Comparison of ENCODE assay signal across 14 cellular contexts in genomic region chr17:76955191-76955590, GRCh38.
DNase-seq lines count a peak whose midpoint lies in the region; TF ChIP-seq lines count a peak whose summit lies in the region.
"Had no signal": no experiment of that assay in that cellular context is flagged by ENCODE, and none has a peak within 500 bp of the region (broad histone marks: within the 10 kb centered on the region; RNA-seq: fewer than 3 reads in every experiment).

No MANE protein-coding gene starts in this region.

- intact Hi-C loops in spleen (cut with DNase I; ENCODE audit: low total_unique reads): no loop called here

- H3K18ac ChIP-seq in H9 (ENCODE audit: insufficient read length, low read depth, low read length): no peak overlapping the region

- no peak for TF ChIP-seq POLR2A in spleen (IDR thresholded peaks at IDR 0.05)

- no peak overlapping the region for H2BK15ac ChIP-seq in H9 (ENCODE audit: low read depth, low read length)

- no peak overlapping the region for H3K4me3 ChIP-seq in BLaER1 treated with 17β-estradiol and CSF1 and Interleukin-3, amounts not matched to agents 10 nM and 100 nM
- H3K4me3 ChIP-seq in spleen: no peak overlapping the region
- H3K4me3 ChIP-seq: GM23338, HAP-1 had no signal

- H3K23ac ChIP-seq in H9 (ENCODE audit: insufficient read length, low read depth, low read length): no peak overlapping the region

- CTCF ChIA-PET in RWPE1 (lab: Yijun Ruan, JAX): no interaction called here

- peaks cover 0 to 22% (median 0%) of the 10 kb centered on the region in 11 experiments; a peak in 4 of 22 replicates for H3K27me3 ChIP-seq in BLaER1 treated with 17β-estradiol and CSF1 and Interleukin-3, amounts not matched to agents 10 nM and 100 nM
- H3K27me3 ChIP-seq in H9 (ENCODE audit: insufficient read depth, low read length) (no peaks in the 10 kb centered on the region), spleen (replicated peaks in 1 of 7) (peaks cover 0 to 30% (median 0%) of the 10 kb centered on the region in 7 donors)

- H3K56ac ChIP-seq in H9 (ENCODE audit: insufficient read length, low read depth, low read length): no peak overlapping the region

- H3K9ac ChIP-seq in BLaER1 treated with 17β-estradiol and CSF1 and Interleukin-3, amounts not matched to agents 10 nM and 100 nM: no peak overlapping the region
- H3K9ac ChIP-seq in H9 (ENCODE audit: extremely low read depth, insufficient read length, low read length): no peak overlapping the region

- no peak overlapping the region for H2AK5ac ChIP-seq in H9 (ENCODE audit: insufficient read length, low read length)

- H2BK5ac ChIP-seq in H9 (ENCODE audit: insufficient read length, low read length): no peak overlapping the region

- H3K27me3 Mint-ChIP-seq in H9 (ENCODE audit: low read depth) (peaks cover 5% of the 10 kb centered on the region), chondrocyte (ENCODE audit: low read depth) (peaks cover 14% of the 10 kb centered on the region)
- H3K27me3 Mint-ChIP-seq: CD4-positive, alpha-beta T cell had no signal

- no peak overlapping the region for H2BK120ac ChIP-seq in H9 (ENCODE audit: low read depth, low read length, poor library complexity, severe bottlenecking)

- H4K20me1 ChIP-seq in BLaER1 treated with 17β-estradiol and CSF1 and Interleukin-3, amounts not matched to agents 10 nM and 100 nM: peaks cover 0 to 15% (median 0%) of the 10 kb centered on the region in 11 experiments; a peak in 4 of 22 replicates
- no peaks in the 10 kb centered on the region for H4K20me1 ChIP-seq in H9 (ENCODE audit: control insufficient read depth, insufficient read depth, insufficient read length)

- POLR2A ChIA-PET in RWPE1 (lab: Yijun Ruan, JAX; ENCODE audit: low non-redundant PET): interaction anchor here (0.5 to 0.7 kb wide), 2 partner anchors 18 to 26 kb away, joined by 3 read pairs; no protein-coding TSS in a partner anchor

- H3K36me3 ChIP-seq in BLaER1 treated with 17β-estradiol and CSF1 and Interleukin-3, amounts not matched to agents 10 nM and 100 nM: peaks cover 0 to 14% (median 6%) of the 10 kb centered on the region in 11 experiments; a peak in 12 of 22 replicates
- no peaks in the 10 kb centered on the region for H3K36me3 ChIP-seq in spleen
- H3K36me3 ChIP-seq: HAP-1 had no signal

- H3K23me2 ChIP-seq in H9 (ENCODE audit: insufficient read length, low read depth, low read length, poor library complexity, severe bottlenecking): no peaks in the 10 kb centered on the region

- H3K14ac ChIP-seq in H9 (ENCODE audit: insufficient read depth, low read length): no peak overlapping the region

- no peak overlapping the region for H2AFZ ChIP-seq in H9 (ENCODE audit: low read length)
- H2AFZ ChIP-seq: GM23338 had no signal

- H4K5ac ChIP-seq in H9 (ENCODE audit: insufficient read length, low read depth, low read length): no peak overlapping the region

- no peak overlapping the region for H3T11ph ChIP-seq in H9 (ENCODE audit: low read length)

- H3K4ac ChIP-seq in H9 (ENCODE audit: low read depth, low read length): no peak overlapping the region

- H2BK20ac ChIP-seq in H9 (ENCODE audit: low read depth, low read length, poor library complexity, severe bottlenecking): no peak overlapping the region

- H2BK12ac ChIP-seq in H9 (ENCODE audit: insufficient read length, low read depth, low read length): no peak overlapping the region

- peak overlapping the region in 1 of 11 experiments; percentile 20; a peak in 1 of 22 replicates for H3K27ac ChIP-seq in BLaER1 treated with 17β-estradiol and CSF1 and Interleukin-3, amounts not matched to agents 10 nM and 100 nM
- no peak overlapping the region for H3K27ac ChIP-seq in H9 (ENCODE audit: insufficient read length, low read depth, low read length)
- H3K27ac ChIP-seq in spleen: no peak overlapping the region
- H3K27ac ChIP-seq in RWPE1: no peak overlapping the region

- no peaks in the 10 kb centered on the region for H3K9me3 Mint-ChIP-seq in H9
- H3K9me3 Mint-ChIP-seq in chondrocyte (ENCODE audit: low read depth): peaks cover 3% of the 10 kb centered on the region
- H3K9me3 Mint-ChIP-seq: CD4-positive, alpha-beta T cell; CD8-positive, alpha-beta memory T cell; HFFc6 had no signal

- H3K36me3 Mint-ChIP-seq in H9 (ENCODE audit: insufficient read depth in 1 of 3, low read depth in 3 of 3) (no peaks in the 10 kb centered on the region), chondrocyte (ENCODE audit: low read depth) (no peaks in the 10 kb centered on the region)
- H3K36me3 Mint-ChIP-seq: CD14-positive monocyte; CD8-positive, alpha-beta memory T cell had no signal

- H3K79me1 ChIP-seq in H9 (ENCODE audit: insufficient read depth, low read depth, low read length, poor library complexity, severe bottlenecking): no peaks in the 10 kb centered on the region

- DNase-seq in H9: peak; percentile 38
- peak; percentile 46 for DNase-seq in chondrocyte (ENCODE audit: low spot score)
- peak; percentile 58 for DNase-seq in spleen
- DNase-seq in activated T-cell treated with anti-CD3 and anti-CD28 coated beads, Interleukin-2, amount 50 U/mL, for 1 hour: no peak
- DNase-seq in activated naive CD4-positive, alpha-beta T cell treated with anti-CD3 and anti-CD28 coated beads, Interleukin-2, amount 50 U/mL, for 16 hours: no peak
- DNase-seq in RWPE1 (ENCODE audit: low spot score): no peak
- DNase-seq: CD4-positive, alpha-beta T cell; DND-41; HFFc6 had no signal

- no peaks in the 10 kb centered on the region for H3K9me3 ChIP-seq in BLaER1 treated with 17β-estradiol and CSF1 and Interleukin-3, amounts not matched to agents 10 nM and 100 nM (replicated peaks in 1 of 11)
- no peaks in the 10 kb centered on the region for H3K9me3 ChIP-seq in H9 (ENCODE audit: control insufficient read depth, low read depth, low read length)
- no peaks in the 10 kb centered on the region for H3K9me3 ChIP-seq in spleen
- H3K9me3 ChIP-seq: HAP-1 had no signal

- WGBS in H9 (ENCODE audit: extremely low coverage, insufficient read length, low lambda C conversion rate): no CpG with 5 or more reads among the region's 6 CpGs
- WGBS in spleen, 5 donors: 66 to 92% (median 78%) methylated on average over 6 of the region's 6 CpGs

- H3K4me1 ChIP-seq in BLaER1 treated with 17β-estradiol and CSF1 and Interleukin-3, amounts not matched to agents 10 nM and 100 nM: peaks cover 25 to 92% (median 66%) of the 10 kb centered on the region in 10 experiments
- H3K4me1 ChIP-seq in H9 (ENCODE audit: insufficient read depth, low read length): no peaks in the 10 kb centered on the region
- H3K4me1 ChIP-seq in spleen: peaks cover 0 to 22% (median 14%) of the 10 kb centered on the region in 6 donors
- H3K4me1 ChIP-seq: HAP-1 had no signal

- TF ChIP-seq CTCF in H9 (conservative IDR thresholded peaks at IDR 0.05): no peak
- TF ChIP-seq CTCF in chondrocyte (IDR thresholded peaks at IDR 0.05): no peak
- no peak for TF ChIP-seq CTCF in spleen (IDR thresholded peaks at IDR 0.05 in 8 of 11, conservative IDR thresholded peaks at IDR 0.05 in 3 of 11)
- TF ChIP-seq CTCF in RWPE1 (conservative IDR thresholded peaks at IDR 0.05; ENCODE audit: low read depth): no peak

- H3K79me2 ChIP-seq in H9 (ENCODE audit: insufficient read depth, low read length): no peaks in the 10 kb centered on the region

- no peak overlapping the region; a peak in 1 of 5 replicates for H3K4me3 Mint-ChIP-seq in H9
- H3K4me3 Mint-ChIP-seq in chondrocyte (ENCODE audit: unreplicated experiment): no peak overlapping the region
- H3K4me3 Mint-ChIP-seq: CD14-positive monocyte; CD4-positive, alpha-beta T cell; CD8-positive, alpha-beta memory T cell; GM23338; HFFc6 had no signal

- H3K27ac Mint-ChIP-seq in H9 (no peak overlapping the region), chondrocyte (ENCODE audit: unreplicated experiment) (no peak overlapping the region)
- H3K27ac Mint-ChIP-seq: CD14-positive monocyte; CD4-positive, alpha-beta T cell; CD8-positive, alpha-beta memory T cell; GM23338; HFFc6 had no signal

- no peak overlapping the region for H4K91ac ChIP-seq in H9 (ENCODE audit: insufficient read length, low read depth, low read length)

- peak overlapping the region in 9 of 11 experiments; percentile 80 to 98 (median 96); a peak in 16 of 22 replicates for H3K4me2 ChIP-seq in BLaER1 treated with 17β-estradiol and CSF1 and Interleukin-3, amounts not matched to agents 10 nM and 100 nM
- no peak overlapping the region for H3K4me2 ChIP-seq in H9 (ENCODE audit: insufficient read depth, insufficient read length, low read length)
- H3K4me2 ChIP-seq: GM23338 had no signal

- H4K8ac ChIP-seq in H9 (replicated peaks; ENCODE audit: insufficient read length, low read depth, low read length): no peak overlapping the region

- H3K4me1 Mint-ChIP-seq in H9: peaks cover 15 to 42% of the 10 kb centered on the region in 2 experiments
- peaks cover 4% of the 10 kb centered on the region for H3K4me1 Mint-ChIP-seq in chondrocyte (ENCODE audit: low read depth)
- H3K4me1 Mint-ChIP-seq: CD14-positive monocyte; CD8-positive, alpha-beta memory T cell had no signal

Comparison
In these comparisons a context has a peak if more than half of its experiments do, and no peak if none do; other contexts are left out.
1. DNase-seq: peak in H9 (single experiment), chondrocyte (single experiment) and spleen (single experiment); none in activated T-cell treated with anti-CD3 and anti-CD28 coated beads, Interleukin-2, amount 50 U/mL, for 1 hour (single experiment), activated naive CD4-positive, alpha-beta T cell treated with anti-CD3 and anti-CD28 coated beads, Interleukin-2, amount 50 U/mL, for 16 hours (single experiment) and RWPE1 (single experiment).